Comparison of ENCODE assay signal across 8 cellular contexts in the genomic region with DNA sequence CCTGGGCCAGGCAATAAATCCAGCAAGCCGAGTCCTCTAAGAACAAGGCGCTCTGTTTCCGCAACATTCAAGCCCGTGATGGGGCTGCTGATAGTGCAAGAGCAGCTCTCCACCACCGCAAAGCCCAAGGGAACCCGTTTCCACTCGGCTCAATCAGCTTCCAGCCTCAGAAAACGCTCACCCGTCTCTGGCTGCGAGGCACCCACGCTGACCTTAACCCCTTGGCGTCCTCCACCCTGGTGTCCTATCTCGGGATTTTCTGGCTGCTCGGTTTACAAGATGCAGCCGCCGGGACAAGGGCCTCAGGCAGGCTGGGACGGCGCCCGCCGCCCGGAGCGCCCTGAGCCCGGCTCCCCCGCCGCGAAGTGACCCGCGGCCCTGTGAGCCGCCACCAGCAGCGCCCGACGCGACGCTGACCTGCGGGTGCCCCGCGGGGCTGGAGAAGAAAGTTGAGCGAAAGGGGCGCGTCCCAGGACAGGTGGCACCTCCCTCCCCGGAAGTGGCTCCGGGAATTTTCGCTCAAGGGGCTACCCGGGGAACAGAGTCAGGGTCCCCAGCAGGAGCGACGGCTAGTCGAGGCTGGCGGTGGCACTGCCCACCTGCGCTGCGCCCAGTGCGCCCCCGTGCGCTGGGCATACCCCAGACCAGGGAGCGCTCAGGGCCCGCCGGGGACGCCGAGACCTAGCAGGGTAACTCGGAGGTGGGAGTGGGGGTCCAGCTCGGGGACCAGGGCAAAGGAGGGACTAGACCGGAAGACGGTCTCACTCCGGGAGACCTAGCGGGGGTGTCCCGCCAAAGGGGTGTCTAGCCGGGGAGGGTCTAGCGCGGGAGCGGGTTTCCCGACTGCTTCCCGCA. TPM values are rescaled to one million over a fixed set of nuclear protein-coding genes. Genes with fewer than 3 reads are reported as not detected.
A peak's percentile ranks its signal among the peaks of the same experiment; 100 is the strongest.
DNase-seq lines count a peak whose midpoint lies in the region; ATAC-seq and TF ChIP-seq lines count a peak whose summit lies in the region.

No MANE protein-coding gene starts in this region.

- H3K27me3 Mint-ChIP-seq in activated naive CD4-positive, alpha-beta T cell treated with anti-CD3 and anti-CD28 coated beads for 36 hours (ENCODE audit: low read depth) = peaks cover 41% of the 10 kb centered on the region

- no peak for TF ChIP-seq CTCF in neutrophil (IDR thresholded peaks at IDR 0.05)

- H3K27me3 ChIP-seq in neutrophil = peaks cover 52% of the 10 kb centered on the region

- peak overlapping the region; percentile 30 for H3K27ac ChIP-seq in neutrophil

- peak overlapping the region; percentile 55 for H3K4me3 Mint-ChIP-seq in activated naive CD4-positive, alpha-beta T cell treated with anti-CD3 and anti-CD28 coated beads for 36 hours

- DNase-seq in activated T-cell treated with anti-CD3 and anti-CD28 coated beads for 48 hours (ENCODE audit: low read depth) (peak; percentile 14), activated T-cell treated with anti-CD3 and anti-CD28 coated beads for 4 hours (no peak), NCI-H128 (lab: John Stamatoyannopoulos, UW; ENCODE audit: unreplicated experiment) (peak; percentile 2), head of caudate nucleus (peak in 41 of 42 donors; percentile 13 to 70 (median 40)), NCI-H1048 (lab: John Stamatoyannopoulos, UW) (no peak)
- peak; percentile 40 for DNase-seq in activated naive CD4-positive, alpha-beta T cell treated with anti-CD3 and anti-CD28 coated beads for 36 hours

- CTCF ChIA-PET in activated naive CD4-positive, alpha-beta T cell treated with anti-CD3 and anti-CD28 coated beads for 36 hours (lab: Charles Lee) = interaction anchor here (0.6 kb wide), 1 partner anchor 124 kb away, joined by 6 read pairs; no protein-coding TSS in a partner anchor

- intact Hi-C loops in activated naive CD4-positive, alpha-beta T cell treated with anti-CD3 and anti-CD28 coated beads for 36 hours (cut with micrococcal nuclease) = loop anchor here (5.0 to 10.0 kb wide), 2 partner anchors 81 to 374 kb away; no protein-coding TSS in a partner anchor
- intact Hi-C loops in head of caudate nucleus (cut with DNase I) = no loop called here

- no peaks in the 10 kb centered on the region for H3K9me3 ChIP-seq in neutrophil

- no peaks in the 10 kb centered on the region for H3K36me3 ChIP-seq in neutrophil

- peaks cover 14 to 25% of the 10 kb centered on the region in 2 experiments for H3K4me1 ChIP-seq in neutrophil (ENCODE audit: control insufficient read depth in 1 of 2, insufficient read depth in 1 of 2, low read depth in 1 of 2, low read length in 1 of 2)

- ATAC-seq in GM18517 (IDR thresholded peaks at IDR 0.05; ENCODE audit: unreplicated experiment) = no peak

- no peaks in the 10 kb centered on the region for H3K36me3 Mint-ChIP-seq in activated naive CD4-positive, alpha-beta T cell treated with anti-CD3 and anti-CD28 coated beads for 36 hours (ENCODE audit: low read depth)

- no peaks in the 10 kb centered on the region for H3K9me3 Mint-ChIP-seq in activated naive CD4-positive, alpha-beta T cell treated with anti-CD3 and anti-CD28 coated beads for 36 hours

- no peak overlapping the region for H3K27ac Mint-ChIP-seq in activated naive CD4-positive, alpha-beta T cell treated with anti-CD3 and anti-CD28 coated beads for 36 hours

- H3K4me3 ChIP-seq in neutrophil (ENCODE audit: low read depth in 1 of 2, low read length in 1 of 2) = peak overlapping the region; percentile 59 to 78

- peaks cover 4% of the 10 kb centered on the region for H3K4me1 Mint-ChIP-seq in activated naive CD4-positive, alpha-beta T cell treated with anti-CD3 and anti-CD28 coated beads for 36 hours (ENCODE audit: low read depth)

RNA-seq across cellular contexts. Expression of a gene that starts 18.1 kb away (rescaled TPM):
- not detected for total RNA-seq in activated naive CD4-positive, alpha-beta T cell treated with anti-CD3 and anti-CD28 coated beads for 36 hours

Comparison
In these comparisons a context has a peak if more than half of its experiments do, and no peak if none do; other contexts are left out.
1. DNase-seq: peak in activated T-cell treated with anti-CD3 and anti-CD28 coated beads for 48 hours (single experiment), NCI-H128 (single experiment), activated naive CD4-positive, alpha-beta T cell treated with anti-CD3 and anti-CD28 coated beads for 36 hours (single experiment) and head of caudate nucleus (41 of 42); none in activated T-cell treated with anti-CD3 and anti-CD28 coated beads for 4 hours (single experiment) and NCI-H1048 (single experiment).